In the genomic region with DNA sequence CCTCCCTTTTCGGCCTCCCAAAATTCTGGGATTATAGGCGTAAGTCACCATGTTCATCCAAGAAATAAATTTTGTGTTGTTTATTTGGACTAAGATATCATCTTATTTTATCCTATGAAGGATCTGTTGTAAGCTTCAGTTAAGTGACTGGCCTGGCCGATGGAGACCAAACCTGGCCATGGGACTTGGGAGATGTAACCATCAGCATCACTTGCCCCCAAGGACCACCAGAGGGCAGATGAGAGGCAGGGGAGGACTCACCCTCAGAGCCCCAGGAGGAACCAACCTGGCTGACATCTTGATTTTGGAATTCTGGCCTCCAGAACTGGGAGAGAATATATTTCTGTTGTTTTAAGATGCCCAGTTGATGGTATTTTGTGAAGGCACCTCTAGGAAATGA, we compare ENCODE assay signal across 9 cellular contexts.
DNase-seq lines count a peak whose midpoint lies in the region; ATAC-seq and TF ChIP-seq lines count a peak whose summit lies in the region.
"Had no signal": no experiment of that assay in that cellular context is flagged by ENCODE, and none has a peak within 500 bp of the region (broad histone marks: within the 10 kb centered on the region; RNA-seq: fewer than 3 reads in every experiment).

No MANE protein-coding gene starts in this region.

- no peak overlapping the region for H2AFZ ChIP-seq in OCI-LY3 (ENCODE audit: low read depth, low read length)

- no peaks in the 10 kb centered on the region for H4K20me1 ChIP-seq in OCI-LY3 (ENCODE audit: insufficient read depth, low read length)

- H3K27me3 ChIP-seq in GM06990 (replicated peaks; ENCODE audit: control insufficient read depth, insufficient read depth, low read length): no peaks in the 10 kb centered on the region
- H3K27me3 ChIP-seq in OCI-LY3 (ENCODE audit: low read depth, low read length): peaks cover 22% of the 10 kb centered on the region

- no peak overlapping the region for H3K27ac ChIP-seq in OCI-LY3 (ENCODE audit: low read length)

- H3K4me3 ChIP-seq in AG09309 (ENCODE audit: control insufficient read depth, low read depth, low read length) (no peak overlapping the region), GM06990 (replicated peaks; ENCODE audit: low read depth, low read length) (no peak overlapping the region), OCI-LY3 (ENCODE audit: low read length) (no peak overlapping the region), fibroblast of pulmonary artery (replicated peaks; ENCODE audit: low read depth, low read length) (no peak overlapping the region)

- no peak overlapping the region for H3K4me2 ChIP-seq in OCI-LY3 (ENCODE audit: low read length)

- no peaks in the 10 kb centered on the region for H3K36me3 ChIP-seq in GM06990 (ENCODE audit: control insufficient read depth, insufficient read depth, low read length)
- H3K36me3 ChIP-seq in OCI-LY3 (replicated peaks; ENCODE audit: low read depth, low read length): no peaks in the 10 kb centered on the region

- ATAC-seq in GM19351 (IDR thresholded peaks at IDR 0.05; ENCODE audit: unreplicated experiment): no peak
- ATAC-seq in GM18867 (IDR thresholded peaks at IDR 0.05; ENCODE audit: unreplicated experiment): no peak

- 0 out of 2 replicates have a peak, but pooled peaks cover 4% of the 10 kb centered on the region for H3K4me1 ChIP-seq in OCI-LY3 (ENCODE audit: low read length)

- H3K79me2 ChIP-seq in OCI-LY3 (ENCODE audit: low read length): no peaks in the 10 kb centered on the region

- H3K9ac ChIP-seq in OCI-LY3 (ENCODE audit: low read length): no peak overlapping the region

- H3K9me3 ChIP-seq in OCI-LY3 (ENCODE audit: insufficient read depth, low read length): no peaks in the 10 kb centered on the region

- DNase-seq in AG09309 (ENCODE audit: low read depth) (no peak), GM06990 (ENCODE audit: extremely low read depth, insufficient read length) (no peak), fibroblast of pulmonary artery (ENCODE audit: low read depth) (peak; percentile 1), NOMO-1 treated with dmso at 0.1 percent for 144 hours (lab: John Stamatoyannopoulos, UW; ENCODE audit: unreplicated experiment) (no peak), NCI-H1436 (lab: John Stamatoyannopoulos, UW) (no peak)
- DNase-seq: stimulated activated CD8-positive, alpha-beta memory T cell treated with anti-CD3 and anti-CD28 coated beads, Interleukin-4, amount 100 ng/mL, for 48 hours had no signal

- TF ChIP-seq CTCF in AG09309 (IDR thresholded peaks at IDR 0.05; ENCODE audit: control insufficient read depth, insufficient read depth, low read depth, low read length, missing control alignments) (peak; percentile 66), GM06990 (IDR thresholded peaks at IDR 0.05; ENCODE audit: insufficient read depth, low read length, poor library complexity, severe bottlenecking) (peak; percentile 31), OCI-LY3 (IDR thresholded peaks at IDR 0.05; ENCODE audit: low read depth, low read length) (peak; percentile 52), fibroblast of pulmonary artery (IDR thresholded peaks at IDR 0.05; ENCODE audit: low read length, missing control alignments) (peak; percentile 24)
